ENCODE assay signal across 8 cellular contexts in the genomic region with DNA sequence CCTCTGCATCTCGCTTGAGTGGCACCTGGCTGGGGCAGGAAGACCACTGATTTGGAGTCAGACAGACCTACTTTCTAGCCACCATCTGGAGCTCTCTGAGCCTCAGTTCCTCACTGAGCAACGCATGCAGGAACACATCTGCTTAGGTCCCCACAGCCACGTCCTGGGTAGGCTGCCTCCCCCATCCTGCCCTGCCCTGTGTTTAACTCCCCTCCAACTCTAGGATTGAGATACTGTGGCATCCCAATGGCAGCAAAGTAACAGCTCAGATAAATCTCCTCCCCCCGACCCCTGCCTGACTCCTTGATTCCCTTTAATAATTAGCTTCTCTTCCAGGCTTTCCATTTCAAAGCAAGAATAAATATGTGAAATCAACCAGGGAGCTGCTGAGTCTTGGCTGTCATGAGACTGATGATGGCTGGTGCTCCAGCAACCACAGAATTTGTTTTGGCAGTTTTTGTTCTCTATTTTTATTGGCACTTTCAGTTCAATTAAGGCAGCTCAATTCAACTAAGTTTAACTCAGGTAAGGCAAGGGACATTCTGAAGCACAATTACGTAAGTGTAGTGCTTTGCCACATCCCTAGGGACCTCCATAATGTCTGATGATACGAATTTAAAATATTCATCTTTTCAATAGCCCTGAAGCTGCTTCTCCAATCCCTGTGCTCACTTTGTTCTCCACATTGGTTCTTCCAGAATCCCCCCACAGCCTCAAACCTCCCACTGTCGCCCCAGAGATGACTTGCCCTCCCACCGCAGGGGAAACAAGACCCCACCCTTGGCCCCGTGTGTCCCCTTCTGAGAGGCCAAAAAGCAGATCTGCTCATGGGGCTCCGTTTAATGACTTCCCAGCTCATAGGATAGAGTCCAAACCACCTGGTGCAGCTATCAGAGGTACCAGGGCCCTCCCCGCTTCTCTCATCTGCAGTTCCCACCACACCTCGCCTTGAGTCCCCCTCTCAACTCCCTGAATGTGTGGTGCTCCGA. TPM values are rescaled to one million over a fixed set of nuclear protein-coding genes. Genes with fewer than 3 reads are reported as not detected.
DNase-seq lines count a peak whose midpoint lies in the region; ATAC-seq and TF ChIP-seq lines count a peak whose summit lies in the region.

No MANE protein-coding gene starts in this region.

- CTCF ChIA-PET in GM10248 (lab: Yijun Ruan, JAX): interaction anchor here (1.0 to 3.2 kb wide), 10 partner anchors 10 to 466 kb away, joined by 3 to 15 read pairs (median 3); a partner anchor contains a TSS

- peaks cover 4% of the 10 kb centered on the region for H3K36me3 Mint-ChIP-seq in brain

- peak; percentile 68 for ATAC-seq in GM19438 (IDR thresholded peaks at IDR 0.05; ENCODE audit: low read depth, unreplicated experiment)
- ATAC-seq in HG03108 (IDR thresholded peaks at IDR 0.05; ENCODE audit: unreplicated experiment): peak; percentile 63

- POLR2A ChIA-PET in GM10248 (lab: Yijun Ruan, JAX): no interaction called here

- H3K9me3 Mint-ChIP-seq in brain: no peaks in the 10 kb centered on the region

- TF ChIP-seq CTCF in GM10248 (IDR thresholded peaks at IDR 0.05; ENCODE audit: control extremely low read depth, extremely low read depth, low read depth, missing control alignments) (no peak), brain (conservative IDR thresholded peaks at IDR 0.05) (no peak)

- H3K4me3 Mint-ChIP-seq in brain: no peak overlapping the region

- peaks cover 27% of the 10 kb centered on the region for H3K4me1 Mint-ChIP-seq in brain

- no peaks in the 10 kb centered on the region for H3K27me3 Mint-ChIP-seq in brain

- peak; percentile 80 for DNase-seq in GM10248 (ENCODE audit: extremely low spot score)
- DNase-seq in stimulated activated CD8-positive, alpha-beta memory T cell treated with anti-CD3 and anti-CD28 coated beads, Interleukin-4, amount 100 ng/mL, for 48 hours: no peak
- no peak for DNase-seq in NCI-H446 (lab: John Stamatoyannopoulos, UW)
- no peak for DNase-seq in NCI-H2081 (lab: John Stamatoyannopoulos, UW)
- no peak for DNase-seq in dermis blood vessel endothelial cell

- peak overlapping the region in 3 of 5 experiments; percentile 19 to 70 (median 50) for H3K27ac Mint-ChIP-seq in brain

RNA-seq across cellular contexts. Expression of a gene that starts 58.2 kb away (rescaled TPM):
- polyA plus RNA-seq in brain (ENCODE audit: insufficient read depth, low read depth, low replicate concordance): 0.10 TPM
- 0.34 and 0.56 TPM in 2 replicates for total RNA-seq in dermis blood vessel endothelial cell
